In genomic region chr14:65263161-65263788, GRCh38 we compare ENCODE assay signal across 26 cellular contexts.
A peak's percentile ranks its signal among the peaks of the same experiment; 100 is the strongest.
DNase-seq lines count a peak whose midpoint lies in the region; ATAC-seq and TF ChIP-seq lines count a peak whose summit lies in the region.
"Had no signal": no experiment of that assay in that cellular context is flagged by ENCODE, and none has a peak within 500 bp of the region (broad histone marks: within the 10 kb centered on the region; RNA-seq: fewer than 3 reads in every experiment).

No MANE protein-coding gene starts in this region.

- H3K4me1 Mint-ChIP-seq in effector memory CD8-positive, alpha-beta T cell (ENCODE audit: low read depth in 2 of 2) = no peaks in the 10 kb centered on the region
- H3K4me1 Mint-ChIP-seq: activated CD4-positive, alpha-beta memory T cell treated with anti-CD3 and anti-CD28 coated beads, Interleukin-2, amount 10 ng/mL, durations not matched to agents 7 days and 5 days had no signal

- H3K36me3 ChIP-seq in parathyroid adenoma (ENCODE audit: control insufficient read depth, insufficient read depth, low read length) = no peaks in the 10 kb centered on the region
- H3K36me3 ChIP-seq: left lung, neutrophil, prostate gland, sigmoid colon, suprapubic skin, uterus had no signal

- H3K27ac ChIP-seq in parathyroid adenoma = no peak overlapping the region
- H3K27ac ChIP-seq: left lung, neutrophil, prostate gland, sigmoid colon, suprapubic skin, uterus had no signal

- peak overlapping the region; percentile 31 for H2AFZ ChIP-seq in parathyroid adenoma

- no peak for TF ChIP-seq CTCF in parathyroid adenoma (IDR thresholded peaks at IDR 0.05)

- peaks cover 0 to 1% of the 10 kb centered on the region in 2 donors for H3K9me3 Mint-ChIP-seq in effector memory CD8-positive, alpha-beta T cell

- no peak overlapping the region for H3K4me2 ChIP-seq in parathyroid adenoma (ENCODE audit: low read length)

- no peaks in the 10 kb centered on the region for H3K79me2 ChIP-seq in parathyroid adenoma

- H3K9ac ChIP-seq in parathyroid adenoma = no peak overlapping the region

- peak; percentile 57 for DNase-seq in HCEC 1CT
- DNase-seq in RKO (ENCODE audit: low spot score) = peak; percentile 15
- DNase-seq in erythroblast (lab: John Stamatoyannopoulos, UW) = peak; percentile 20 to 48
- DNase-seq in effector memory CD8-positive, alpha-beta T cell = no peak
- no peak for DNase-seq in middle frontal gyrus (ENCODE audit: extremely low spot score, low spot score)
- DNase-seq in Ammon's horn (ENCODE audit: low spot score) = no peak
- DNase-seq in anterior cingulate cortex (lab: John Stamatoyannopoulos, UW) = no peak
- DNase-seq: activated CD4-positive, alpha-beta memory T cell treated with anti-CD3 and anti-CD28 coated beads, Interleukin-2, amount 10 ng/mL, durations not matched to agents 7 days and 5 days; activated CD4-positive, alpha-beta T cell treated with anti-CD3 and anti-CD28 coated beads for 1 hour; activated naive CD8-positive, alpha-beta T cell treated with anti-CD3 and anti-CD28 coated beads, Interleukin-2, amount 10 ng/mL, durations not matched to agents 7 days and 5 days; hypothalamus; left lung; naive B cell; NCI-H1092; NCI-H187 treated with DMSO at 0.1 percent for 48 hours; NCI-H2171 treated with DMSO at 0.1 percent for 48 hours; NCI-H524; NK-92 treated with Interleukin-12 subunit alpha and Interleukin-12 subunit beta, amount 100 ng/mL, for 24 hours; sigmoid colon; stimulated activated CD4-positive, alpha-beta T cell treated with anti-CD3 and anti-CD28 coated beads, Interleukin-4, amount 100 ng/mL, for 4 hours; uterus had no signal

- no peak for TF ChIP-seq POLR2A in erythroblast (IDR thresholded peaks at IDR 0.05; ENCODE audit: low read length)

- no peak for ATAC-seq in effector memory CD8-positive, alpha-beta T cell (replicated peaks)
- ATAC-seq: left lung; stimulated activated memory B cell treated with anti-CD40 and anti-IgM and Interleukin-4, amounts not matched to agents 10 μg/mL and 1 μg/mL and 100 μg/mL, for 72 hours had no signal

- H3K27ac Mint-ChIP-seq in effector memory CD8-positive, alpha-beta T cell = no peak overlapping the region
- H3K27ac Mint-ChIP-seq: activated CD4-positive, alpha-beta memory T cell treated with anti-CD3 and anti-CD28 coated beads, Interleukin-2, amount 10 ng/mL, durations not matched to agents 7 days and 5 days; activated naive CD8-positive, alpha-beta T cell treated with anti-CD3 and anti-CD28 coated beads, Interleukin-2, amount 10 ng/mL, durations not matched to agents 7 days and 5 days; naive B cell; stimulated activated memory B cell treated with anti-CD40 and anti-IgM and Interleukin-4, amounts not matched to agents 10 μg/mL and 1 μg/mL and 100 μg/mL, for 72 hours had no signal

- peaks cover 0 to 7% of the 10 kb centered on the region in 2 donors for H3K27me3 Mint-ChIP-seq in effector memory CD8-positive, alpha-beta T cell
- H3K27me3 Mint-ChIP-seq: naive B cell; stimulated activated memory B cell treated with anti-CD40 and anti-IgM and Interleukin-4, amounts not matched to agents 10 μg/mL and 1 μg/mL and 100 μg/mL, for 72 hours had no signal

- no peaks in the 10 kb centered on the region for H3K9me3 ChIP-seq in parathyroid adenoma (ENCODE audit: control insufficient read depth, low read length)
- H3K9me3 ChIP-seq: neutrophil, prostate gland, suprapubic skin, uterus had no signal

- H3K4me1 ChIP-seq in parathyroid adenoma = peaks cover 3% of the 10 kb centered on the region
- H3K4me1 ChIP-seq: left lung, prostate gland, sigmoid colon, uterus had no signal

- H3K4me3 Mint-ChIP-seq in effector memory CD8-positive, alpha-beta T cell = no peak overlapping the region
- H3K4me3 Mint-ChIP-seq: activated CD4-positive, alpha-beta memory T cell treated with anti-CD3 and anti-CD28 coated beads, Interleukin-2, amount 10 ng/mL, durations not matched to agents 7 days and 5 days; activated naive CD8-positive, alpha-beta T cell treated with anti-CD3 and anti-CD28 coated beads, Interleukin-2, amount 10 ng/mL, durations not matched to agents 7 days and 5 days; naive B cell; stimulated activated memory B cell treated with anti-CD40 and anti-IgM and Interleukin-4, amounts not matched to agents 10 μg/mL and 1 μg/mL and 100 μg/mL, for 72 hours had no signal

- H3K27me3 ChIP-seq in parathyroid adenoma (ENCODE audit: control insufficient read depth, insufficient read depth, low read length) = no peaks in the 10 kb centered on the region
- H3K27me3 ChIP-seq: left lung, suprapubic skin, uterus had no signal

- H3K4me3 ChIP-seq in parathyroid adenoma (ENCODE audit: low read depth, low read length) = no peak overlapping the region
- H3K4me3 ChIP-seq: left lung, prostate gland, sigmoid colon, suprapubic skin, uterus had no signal

- H3K36me3 Mint-ChIP-seq in effector memory CD8-positive, alpha-beta T cell (ENCODE audit: insufficient read depth) = no peaks in the 10 kb centered on the region

Comparison
In these comparisons a context has a peak if more than half of its experiments do, and no peak if none do; other contexts are left out.
1. DNase-seq: peak in HCEC 1CT (single experiment), RKO (single experiment) and erythroblast (2 of 2); none in effector memory CD8-positive, alpha-beta T cell (0 of 3), middle frontal gyrus (single experiment), Ammon's horn (single experiment) and anterior cingulate cortex (0 of 58).